In the genomic region with DNA sequence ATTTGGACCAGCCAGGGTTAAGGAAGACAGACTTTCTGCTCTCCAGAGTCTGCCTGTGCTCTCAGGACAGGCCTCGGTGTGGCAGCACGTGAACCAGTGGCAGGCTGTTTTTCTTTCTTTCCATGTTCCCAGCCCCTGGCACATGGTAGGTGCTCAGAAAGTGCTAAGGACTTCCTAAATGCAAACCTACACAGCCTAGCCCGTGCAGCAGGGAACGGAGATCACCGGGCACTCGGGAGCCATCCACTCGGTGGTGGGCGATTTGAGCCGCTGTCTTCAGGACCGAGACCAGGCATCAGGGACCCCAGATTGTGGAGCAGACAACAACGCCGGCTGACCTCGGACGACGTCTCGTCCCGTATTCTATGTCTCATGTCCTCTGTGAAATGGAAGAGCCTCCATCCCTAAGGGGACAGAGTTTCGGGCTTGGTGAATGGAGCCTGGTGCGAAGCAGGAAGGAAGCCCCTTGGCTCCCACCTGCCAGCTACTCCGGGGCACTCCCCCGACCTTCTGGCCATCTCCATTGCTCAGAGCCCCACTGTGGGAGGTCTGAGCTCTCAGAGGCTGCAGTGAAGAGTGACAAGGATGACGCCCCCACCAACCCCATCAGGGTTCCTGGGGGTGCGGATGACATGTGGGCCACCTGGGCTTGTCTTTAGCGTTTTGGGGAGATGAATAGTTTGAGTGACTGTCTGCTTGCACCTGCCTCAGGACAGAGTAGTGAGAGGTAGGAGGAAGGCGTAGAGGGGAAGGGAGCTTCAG, we compare ENCODE assay signal across 2 cellular contexts.
TF ChIP-seq lines count a peak whose summit lies in the region.

No MANE protein-coding gene starts in this region.

TF ChIP-seq in H1, 55 proteins besides CTCF, POLR2A, EP300 and RAD21:
- no peak for TF ChIP-seq FOSL1 (IDR thresholded peaks at IDR 0.05; ENCODE audit: insufficient read depth, low read depth, low read length)
- TF ChIP-seq, protein P1, sequence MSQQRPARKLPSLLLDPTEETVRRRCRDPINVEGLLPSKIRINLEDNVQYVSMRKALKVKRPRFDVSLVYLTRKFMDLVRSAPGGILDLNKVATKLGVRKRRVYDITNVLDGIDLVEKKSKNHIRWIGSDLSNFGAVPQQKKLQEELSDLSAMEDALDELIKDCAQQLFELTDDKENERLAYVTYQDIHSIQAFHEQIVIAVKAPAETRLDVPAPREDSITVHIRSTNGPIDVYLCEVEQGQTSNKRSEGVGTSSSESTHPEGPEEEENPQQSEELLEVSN (IDR thresholded peaks at IDR 0.05): no peak

TF ChIP-seq in HEK293T, 16 proteins besides CTCF, POLR2A, EP300 and RAD21:
- no peak for TF ChIP-seq ELF4 (IDR thresholded peaks at IDR 0.05)
- TF ChIP-seq SP1 (IDR thresholded peaks at IDR 0.05): no peak
- TF ChIP-seq, protein P2, sequence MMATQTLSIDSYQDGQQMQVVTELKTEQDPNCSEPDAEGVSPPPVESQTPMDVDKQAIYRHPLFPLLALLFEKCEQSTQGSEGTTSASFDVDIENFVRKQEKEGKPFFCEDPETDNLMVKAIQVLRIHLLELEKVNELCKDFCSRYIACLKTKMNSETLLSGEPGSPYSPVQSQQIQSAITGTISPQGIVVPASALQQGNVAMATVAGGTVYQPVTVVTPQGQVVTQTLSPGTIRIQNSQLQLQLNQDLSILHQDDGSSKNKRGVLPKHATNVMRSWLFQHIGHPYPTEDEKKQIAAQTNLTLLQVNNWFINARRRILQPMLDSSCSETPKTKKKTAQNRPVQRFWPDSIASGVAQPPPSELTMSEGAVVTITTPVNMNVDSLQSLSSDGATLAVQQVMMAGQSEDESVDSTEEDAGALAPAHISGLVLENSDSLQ (IDR thresholded peaks at IDR 0.05): no peak
- no peak for TF ChIP-seq CTBP1 (IDR thresholded peaks at IDR 0.05; ENCODE audit: borderline replicate concordance)
- TF ChIP-seq ZNF384 (IDR thresholded peaks at IDR 0.05): no peak
- no peak for TF ChIP-seq SUZ12 (IDR thresholded peaks at IDR 0.05)
- no peak for TF ChIP-seq NFRKB (IDR thresholded peaks at IDR 0.05)
- no peak for TF ChIP-seq LEF1 (IDR thresholded peaks at IDR 0.05; ENCODE audit: borderline replicate concordance)
- no peak for TF ChIP-seq FOXA1 (IDR thresholded peaks at IDR 0.05)
- TF ChIP-seq FOXM1 (IDR thresholded peaks at IDR 0.05; ENCODE audit: borderline replicate concordance): no peak
- TF ChIP-seq BHLHE40 (IDR thresholded peaks at IDR 0.05; ENCODE audit: borderline replicate concordance): no peak
- no peak for TF ChIP-seq L3MBTL2 (conservative IDR thresholded peaks at IDR 0.05)
- TF ChIP-seq HDGF (IDR thresholded peaks at IDR 0.05; ENCODE audit: borderline replicate concordance): no peak
- TF ChIP-seq FOXK2 (IDR thresholded peaks at IDR 0.05): no peak
